11 cellular contexts compared by ENCODE assay signal in genomic region chr1:7941437-7941793, GRCh38. TPM values are rescaled to one million over a fixed set of nuclear protein-coding genes. Genes with fewer than 3 reads are reported as not detected.
DNase-seq lines count a peak whose midpoint lies in the region; ATAC-seq and TF ChIP-seq lines count a peak whose summit lies in the region.
"Had no signal": no experiment of that assay in that cellular context is flagged by ENCODE, and none has a peak within 500 bp of the region (broad histone marks: within the 10 kb centered on the region; RNA-seq: fewer than 3 reads in every experiment).

No MANE protein-coding gene starts in this region.

- no peak for TF ChIP-seq CTCF in GM20000 (IDR thresholded peaks at IDR 0.05; ENCODE audit: extremely low read depth, missing control alignments)
- no peak for TF ChIP-seq CTCF in testis (IDR thresholded peaks at IDR 0.05)

- no peaks in the 10 kb centered on the region for H3K9me2 ChIP-seq in GM23248 (ENCODE audit: insufficient read depth)

- H3K27me3 Mint-ChIP-seq in activated CD8-positive, alpha-beta T cell treated with anti-CD3 and anti-CD28 coated beads, Interleukin-2, amount 10 ng/mL, durations not matched to agents 7 days and 5 days (ENCODE audit: low read depth) = peaks cover 8% of the 10 kb centered on the region

- in situ Hi-C loops in GM23248 (cut with MboI) = no loop called here

- H3K79me2 ChIP-seq in GM23248 (ENCODE audit: insufficient read depth) = no peaks in the 10 kb centered on the region

- no peak overlapping the region for H2AFZ ChIP-seq in GM23248

- no peak for ATAC-seq in activated CD8-positive, alpha-beta T cell treated with anti-CD3 and anti-CD28 coated beads, Interleukin-2, amount 10 ng/mL, durations not matched to agents 7 days and 5 days
- ATAC-seq in GM19455 (IDR thresholded peaks at IDR 0.05; ENCODE audit: unreplicated experiment) = no peak

- peaks cover 36 to 64% (median 58%) of the 10 kb centered on the region in 10 experiments for H3K4me1 ChIP-seq in BLaER1 treated with 17β-estradiol and CSF1 and Interleukin-3, amounts not matched to agents 10 nM and 100 nM
- H3K4me1 ChIP-seq in GM23248 (ENCODE audit: insufficient read depth) = no peaks in the 10 kb centered on the region
- H3K4me1 ChIP-seq in testis = peaks cover 8% of the 10 kb centered on the region

- TF ChIP-seq POLR2A in testis (IDR thresholded peaks at IDR 0.05) = no peak

- no peaks in the 10 kb centered on the region for H3F3A ChIP-seq in GM23248 (ENCODE audit: insufficient read depth)

- H3K9me3 ChIP-seq in BLaER1 treated with 17β-estradiol and CSF1 and Interleukin-3, amounts not matched to agents 10 nM and 100 nM (replicated peaks in 1 of 11) = no peaks in the 10 kb centered on the region
- H3K9me3 ChIP-seq in GM23248 (ENCODE audit: low read depth) = no peaks in the 10 kb centered on the region
- no peaks in the 10 kb centered on the region for H3K9me3 ChIP-seq in testis
- H3K9me3 ChIP-seq: body of pancreas had no signal

- H3K27ac ChIP-seq in BLaER1 treated with 17β-estradiol and CSF1 and Interleukin-3, amounts not matched to agents 10 nM and 100 nM = peak overlapping the region in 9 of 11 experiments; percentile 12 to 73 (median 48); a peak in 15 of 22 replicates
- H3K27ac ChIP-seq in GM23248 (no peak overlapping the region), testis (no peak overlapping the region)

- no peaks in the 10 kb centered on the region for H3K36me3 ChIP-seq in BLaER1 treated with 17β-estradiol and CSF1 and Interleukin-3, amounts not matched to agents 10 nM and 100 nM
- H3K36me3 ChIP-seq in GM23248 (ENCODE audit: low read depth) (no peaks in the 10 kb centered on the region), testis (ENCODE audit: low read depth, missing control alignments) (no peaks in the 10 kb centered on the region)

- intact Hi-C loops in testis (cut with DNase I; ENCODE audit: low total_unique reads) = no loop called here

- 83 to 84% methylated on average over 9 of the region's 9 CpGs for WGBS in GM23248 (ENCODE audit: low coverage in 1 of 2, low lambda C conversion rate in 2 of 2, missing lambda C conversion rate in 2 of 2), 2 experiments
- 58 to 71% methylated on average over 9 of the region's 9 CpGs for WGBS in testis, 2 donors

- peak overlapping the region; percentile 80 to 97 (median 88) for H3K4me2 ChIP-seq in BLaER1 treated with 17β-estradiol and CSF1 and Interleukin-3, amounts not matched to agents 10 nM and 100 nM
- peak overlapping the region; percentile 34 for H3K4me2 ChIP-seq in GM23248 (ENCODE audit: unreplicated experiment)

- H3K27me3 ChIP-seq in BLaER1 treated with 17β-estradiol and CSF1 and Interleukin-3, amounts not matched to agents 10 nM and 100 nM = no peaks in the 10 kb centered on the region
- H3K27me3 ChIP-seq in GM23248 (replicated peaks; ENCODE audit: insufficient read depth) = peaks cover 6% of the 10 kb centered on the region
- H3K27me3 ChIP-seq in testis = no peaks in the 10 kb centered on the region

- no peaks in the 10 kb centered on the region for H3K9me3 Mint-ChIP-seq in activated CD8-positive, alpha-beta T cell treated with anti-CD3 and anti-CD28 coated beads, Interleukin-2, amount 10 ng/mL, durations not matched to agents 7 days and 5 days (ENCODE audit: insufficient read depth)

- H3K9ac ChIP-seq in BLaER1 treated with 17β-estradiol and CSF1 and Interleukin-3, amounts not matched to agents 10 nM and 100 nM = peak overlapping the region in 3 of 11 experiments; percentile 9 to 55 (median 49); a peak in 4 of 22 replicates
- no peak overlapping the region for H3K9ac ChIP-seq in GM23248

- peaks cover 50% of the 10 kb centered on the region for H3K4me1 Mint-ChIP-seq in activated CD8-positive, alpha-beta T cell treated with anti-CD3 and anti-CD28 coated beads, Interleukin-2, amount 10 ng/mL, durations not matched to agents 7 days and 5 days (ENCODE audit: low read depth)

- CTCF ChIA-PET in activated CD8-positive, alpha-beta T cell treated with anti-CD3 and anti-CD28 coated beads, Interleukin-2, amount 10 ng/mL, durations not matched to agents 7 days and 5 days (lab: Charles Lee) = interaction anchor here (0.9 to 3.5 kb wide), 4 partner anchors 8 to 29 kb away, joined by 3 to 18 read pairs (median 10); no protein-coding TSS in a partner anchor

- peak; percentile 35 for DNase-seq in GM23248
- no peak for DNase-seq in activated CD8-positive, alpha-beta T cell treated with anti-CD3 and anti-CD28 coated beads, Interleukin-2, amount 10 ng/mL, durations not matched to agents 7 days and 5 days
- DNase-seq in myocyte (ENCODE audit: low read depth) = peak; percentile 29
- DNase-seq in GM20000 (ENCODE audit: low spot score) = no peak
- DNase-seq in testis = no peak
- DNase-seq in SKM-1 treated with dmso at 0.1 percent for 144 hours (lab: John Stamatoyannopoulos, UW; ENCODE audit: unreplicated experiment) = no peak
- DNase-seq: DMS153, NCI-H2081 treated with DMSO at 0.1 percent for 48 hours had no signal

- peak overlapping the region; percentile 3 for H3K27ac Mint-ChIP-seq in activated CD8-positive, alpha-beta T cell treated with anti-CD3 and anti-CD28 coated beads, Interleukin-2, amount 10 ng/mL, durations not matched to agents 7 days and 5 days

- no peaks in the 10 kb centered on the region for H3K36me3 Mint-ChIP-seq in activated CD8-positive, alpha-beta T cell treated with anti-CD3 and anti-CD28 coated beads, Interleukin-2, amount 10 ng/mL, durations not matched to agents 7 days and 5 days (ENCODE audit: low read depth)

- POLR2A ChIA-PET in activated CD8-positive, alpha-beta T cell treated with anti-CD3 and anti-CD28 coated beads, Interleukin-2, amount 10 ng/mL, durations not matched to agents 7 days and 5 days (lab: Charles Lee) = interaction anchor here (1.6 to 2.2 kb wide), 3 partner anchors 8 to 20 kb away, joined by 7 to 13 read pairs (median 9); partner anchors contain the start of gene PARK7

- H3K4me3 ChIP-seq in BLaER1 treated with 17β-estradiol and CSF1 and Interleukin-3, amounts not matched to agents 10 nM and 100 nM = peak overlapping the region in 9 of 10 experiments; percentile 11 to 49 (median 39); a peak in 11 of 20 replicates
- no peak overlapping the region for H3K4me3 ChIP-seq in GM23248
- no peak overlapping the region for H3K4me3 ChIP-seq in testis
- H3K4me3 ChIP-seq: body of pancreas had no signal

- H4K20me1 ChIP-seq in BLaER1 treated with 17β-estradiol and CSF1 and Interleukin-3, amounts not matched to agents 10 nM and 100 nM = no peaks in the 10 kb centered on the region
- H4K20me1 ChIP-seq in GM23248 (ENCODE audit: insufficient read depth) = no peaks in the 10 kb centered on the region

- H3K4me3 Mint-ChIP-seq in activated CD8-positive, alpha-beta T cell treated with anti-CD3 and anti-CD28 coated beads, Interleukin-2, amount 10 ng/mL, durations not matched to agents 7 days and 5 days = peak overlapping the region; percentile 42

RNA-seq across cellular contexts. Expression of gene TNFRSF9, which starts 0.8 kb away (rescaled TPM):
- total RNA-seq in GM23248 (2014; rRNA removed; shearing (Covaris generic)) = 0.13 TPM in 1 of 2 replicates, not detected in the other
- not detected in 2 replicates for polyA plus RNA-seq in GM23248 (2016; fragmentation: Nextera tagmentation; extraction: Ambion mirVana)
- 1 to 10 TPM in 1 of 2 experiments, under 1 TPM in 1; 0.94 to 1.3 TPM for total RNA-seq in activated CD8-positive, alpha-beta T cell treated with anti-CD3 and anti-CD28 coated beads, Interleukin-2, amount 10 ng/mL, durations not matched to agents 7 days and 5 days
- total RNA-seq in myocyte = 0.05 TPM in 1 of 2 replicates, not detected in the other
- polyA plus RNA-seq in myocyte (2012) = 0.04 TPM
- under 1 TPM; 0.06 to 0.08 TPM for total RNA-seq in testis
- polyA plus RNA-seq in testis (ENCODE audit: insufficient read depth, low read depth, low replicate concordance) = 0.24 TPM

RNA-seq across cellular contexts. Expression of gene PARK7, which starts 20.1 kb away (rescaled TPM):
- 191 and 198 TPM in 2 replicates for total RNA-seq in GM23248 (2014; rRNA removed; shearing (Covaris generic))
- 514 and 522 TPM in 2 replicates for polyA plus RNA-seq in GM23248 (2016; fragmentation: Nextera tagmentation; extraction: Ambion mirVana)
- 100 to 1,000 TPM; 296 to 302 TPM for total RNA-seq in activated CD8-positive, alpha-beta T cell treated with anti-CD3 and anti-CD28 coated beads, Interleukin-2, amount 10 ng/mL, durations not matched to agents 7 days and 5 days
- 291 and 310 TPM in 2 replicates for total RNA-seq in myocyte
- polyA plus RNA-seq in myocyte (2012) = 487 TPM
- 100 to 1,000 TPM; 110 to 129 TPM for total RNA-seq in testis
- 281 TPM for polyA plus RNA-seq in testis (ENCODE audit: insufficient read depth, low read depth, low replicate concordance)

Comparison
In these comparisons a context has a peak if more than half of its experiments do, and no peak if none do; other contexts are left out.
1. H3K27ac ChIP-seq: peak in BLaER1 treated with 17β-estradiol and CSF1 and Interleukin-3, amounts not matched to agents 10 nM and 100 nM (9 of 11); none in GM23248 (single experiment) and testis (0 of 2).
2. H3K4me3 ChIP-seq: peak in BLaER1 treated with 17β-estradiol and CSF1 and Interleukin-3, amounts not matched to agents 10 nM and 100 nM (9 of 10); none in GM23248 (single experiment) and testis (0 of 2).
3. DNase-seq: peak in GM23248 (single experiment) and myocyte (single experiment); none in activated CD8-positive, alpha-beta T cell treated with anti-CD3 and anti-CD28 coated beads, Interleukin-2, amount 10 ng/mL, durations not matched to agents 7 days and 5 days (single experiment), GM20000 (single experiment), testis (single experiment) and SKM-1 treated with dmso at 0.1 percent for 144 hours (single experiment).